Comparison of ENCODE assay signal across 1 cellular context in the genomic region with DNA sequence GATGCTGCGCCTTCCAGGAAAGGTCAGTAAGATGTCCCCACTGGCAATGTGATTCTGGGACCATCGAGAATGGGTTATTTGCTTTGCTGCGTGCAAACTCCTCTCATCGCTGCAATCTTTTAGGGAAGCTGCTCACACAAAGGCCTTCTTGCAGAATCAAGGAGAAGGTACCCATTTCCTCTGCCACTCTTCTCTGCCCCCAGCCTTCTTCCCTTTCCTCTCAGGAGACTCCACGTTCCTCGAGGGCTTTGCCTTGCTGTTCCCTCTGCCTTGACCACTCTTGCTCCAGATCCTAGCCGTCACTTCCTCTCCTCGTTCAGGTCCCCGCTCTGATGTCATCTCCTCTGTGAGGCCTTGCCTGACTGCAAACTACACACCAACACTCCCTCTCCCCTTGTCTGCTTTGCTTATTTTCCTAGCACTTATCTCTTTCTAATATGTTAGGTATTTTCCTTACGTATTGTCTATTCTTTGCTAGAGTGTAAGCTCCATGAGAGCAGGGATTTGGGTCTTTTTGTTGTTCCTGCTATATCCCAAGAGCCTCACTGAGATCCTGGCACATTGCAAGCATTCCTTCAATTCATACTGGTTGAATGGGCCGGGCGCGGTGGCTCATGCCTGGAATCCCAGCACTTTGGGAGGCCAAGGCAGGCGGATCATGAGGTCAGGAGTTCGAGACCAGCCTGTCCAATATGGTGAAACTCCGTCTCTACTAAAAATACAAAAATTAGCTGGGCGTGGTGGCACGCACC.
TF ChIP-seq lines count a peak whose summit lies in the region.

No MANE protein-coding gene starts in this region.

TF ChIP-seq in GM23338, 12 proteins besides CTCF, POLR2A, EP300 and RAD21 (continued from another document):
- TF ChIP-seq, protein P1, sequence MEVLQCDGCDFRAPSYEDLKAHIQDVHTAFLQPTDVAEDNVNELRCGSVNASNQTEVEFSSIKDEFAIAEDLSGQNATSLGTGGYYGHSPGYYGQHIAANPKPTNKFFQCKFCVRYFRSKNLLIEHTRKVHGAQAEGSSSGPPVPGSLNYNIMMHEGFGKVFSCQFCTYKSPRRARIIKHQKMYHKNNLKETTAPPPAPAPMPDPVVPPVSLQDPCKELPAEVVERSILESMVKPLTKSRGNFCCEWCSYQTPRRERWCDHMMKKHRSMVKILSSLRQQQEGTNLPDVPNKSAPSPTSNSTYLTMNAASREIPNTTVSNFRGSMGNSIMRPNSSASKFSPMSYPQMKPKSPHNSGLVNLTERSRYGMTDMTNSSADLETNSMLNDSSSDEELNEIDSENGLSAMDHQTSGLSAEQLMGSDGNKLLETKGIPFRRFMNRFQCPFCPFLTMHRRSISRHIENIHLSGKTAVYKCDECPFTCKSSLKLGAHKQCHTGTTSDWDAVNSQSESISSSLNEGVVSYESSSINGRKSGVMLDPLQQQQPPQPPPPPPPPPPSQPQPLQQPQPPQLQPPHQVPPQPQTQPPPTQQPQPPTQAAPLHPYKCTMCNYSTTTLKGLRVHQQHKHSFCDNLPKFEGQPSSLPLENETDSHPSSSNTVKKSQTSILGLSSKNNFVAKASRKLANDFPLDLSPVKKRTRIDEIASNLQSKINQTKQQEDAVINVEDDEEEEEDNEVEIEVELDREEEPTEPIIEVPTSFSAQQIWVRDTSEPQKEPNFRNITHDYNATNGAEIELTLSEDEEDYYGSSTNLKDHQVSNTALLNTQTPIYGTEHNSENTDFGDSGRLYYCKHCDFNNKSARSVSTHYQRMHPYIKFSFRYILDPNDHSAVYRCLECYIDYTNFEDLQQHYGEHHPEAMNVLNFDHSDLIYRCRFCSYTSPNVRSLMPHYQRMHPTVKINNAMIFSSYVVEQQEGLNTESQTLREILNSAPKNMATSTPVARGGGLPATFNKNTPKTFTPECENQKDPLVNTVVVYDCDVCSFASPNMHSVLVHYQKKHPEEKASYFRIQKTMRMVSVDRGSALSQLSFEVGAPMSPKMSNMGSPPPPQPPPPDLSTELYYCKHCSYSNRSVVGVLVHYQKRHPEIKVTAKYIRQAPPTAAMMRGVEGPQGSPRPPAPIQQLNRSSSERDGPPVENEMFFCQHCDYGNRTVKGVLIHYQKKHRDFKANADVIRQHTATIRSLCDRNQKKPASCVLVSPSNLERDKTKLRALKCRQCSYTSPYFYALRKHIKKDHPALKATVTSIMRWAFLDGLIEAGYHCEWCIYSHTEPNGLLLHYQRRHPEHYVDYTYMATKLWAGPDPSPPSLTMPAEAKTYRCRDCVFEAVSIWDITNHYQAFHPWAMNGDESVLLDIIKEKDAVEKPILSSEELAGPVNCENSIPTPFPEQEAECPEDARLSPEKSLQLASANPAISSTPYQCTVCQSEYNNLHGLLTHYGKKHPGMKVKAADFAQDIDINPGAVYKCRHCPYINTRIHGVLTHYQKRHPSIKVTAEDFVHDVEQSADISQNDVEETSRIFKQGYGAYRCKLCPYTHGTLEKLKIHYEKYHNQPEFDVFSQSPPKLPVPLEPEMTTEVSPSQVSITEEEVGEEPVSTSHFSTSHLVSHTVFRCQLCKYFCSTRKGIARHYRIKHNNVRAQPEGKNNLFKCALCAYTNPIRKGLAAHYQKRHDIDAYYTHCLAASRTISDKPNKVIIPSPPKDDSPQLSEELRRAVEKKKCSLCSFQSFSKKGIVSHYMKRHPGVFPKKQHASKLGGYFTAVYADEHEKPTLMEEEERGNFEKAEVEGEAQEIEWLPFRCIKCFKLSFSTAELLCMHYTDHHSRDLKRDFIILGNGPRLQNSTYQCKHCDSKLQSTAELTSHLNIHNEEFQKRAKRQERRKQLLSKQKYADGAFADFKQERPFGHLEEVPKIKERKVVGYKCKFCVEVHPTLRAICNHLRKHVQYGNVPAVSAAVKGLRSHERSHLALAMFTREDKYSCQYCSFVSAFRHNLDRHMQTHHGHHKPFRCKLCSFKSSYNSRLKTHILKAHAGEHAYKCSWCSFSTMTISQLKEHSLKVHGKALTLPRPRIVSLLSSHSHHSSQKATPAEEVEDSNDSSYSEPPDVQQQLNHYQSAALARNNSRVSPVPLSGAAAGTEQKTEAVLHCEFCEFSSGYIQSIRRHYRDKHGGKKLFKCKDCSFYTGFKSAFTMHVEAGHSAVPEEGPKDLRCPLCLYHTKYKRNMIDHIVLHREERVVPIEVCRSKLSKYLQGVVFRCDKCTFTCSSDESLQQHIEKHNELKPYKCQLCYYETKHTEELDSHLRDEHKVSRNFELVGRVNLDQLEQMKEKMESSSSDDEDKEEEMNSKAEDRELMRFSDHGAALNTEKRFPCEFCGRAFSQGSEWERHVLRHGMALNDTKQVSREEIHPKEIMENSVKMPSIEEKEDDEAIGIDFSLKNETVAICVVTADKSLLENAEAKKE (CRISPR knock-in tag; IDR thresholded peaks at IDR 0.05), result no peak
